Comparison of ENCODE assay signal across 17 cellular contexts in genomic region chr21:31654340-31654739, GRCh38.
"Had no signal": no experiment of that assay in that cellular context is flagged by ENCODE, and none has a peak within 500 bp of the region (broad histone marks: within the 10 kb centered on the region; RNA-seq: fewer than 3 reads in every experiment).

No MANE protein-coding gene starts in this region.

- H3K36me3 Mint-ChIP-seq: stimulated activated naive B cell treated with anti-CD40 and anti-IgM and Interleukin-4, amounts not matched to agents 10 μg/mL and 1 μg/mL and 100 μg/mL, for 72 hours had no signal

- H3K36me3 ChIP-seq: esophagus muscularis mucosa, heart right ventricle, spleen, thyroid gland had no signal

- H3K27ac Mint-ChIP-seq: activated T-helper 2 cell treated with anti-CD3 and anti-CD28 coated beads, Interferon-gamma antibody, Interleukin-2, Interleukin-4, amounts not matched to agents 10 μg/mL and 5 μg/mL and 100 μg/mL, durations not matched to agents 14 hours and 24 hours and 36 hours had no signal

- H3K27ac ChIP-seq: esophagus muscularis mucosa, heart right ventricle, thyroid gland, VCaP had no signal

- DNase-seq: activated CD4-positive, alpha-beta T cell treated with anti-CD3 and anti-CD28 coated beads for 1 hour; activated T-cell treated with anti-CD3 and anti-CD28 coated beads for 4 hours; cerebellar nuclear complex; cortex of kidney; heart right ventricle; kidney glomerular epithelial cell; left ventricle myocardium superior; posterior cingulate gyrus; retina; spleen; stimulated activated CD4-positive, alpha-beta T cell treated with anti-CD3 and anti-CD28 coated beads, Interleukin-4, amount 100 ng/mL, for 4 hours; stimulated activated naive B cell treated with anti-CD40 and anti-IgM and Interleukin-4, amounts not matched to agents 10 μg/mL and 1 μg/mL and 100 μg/mL, for 72 hours; thyroid gland had no signal

- H3K9me3 Mint-ChIP-seq: T-helper 1 cell treated with Interleukin-12 subunit alpha and Interleukin-12 subunit beta and Interleukin-4 antibody, amounts not matched to agents 30 μg/mL and 1 μg/mL, for 36 hours had no signal

- H3K27me3 ChIP-seq: esophagus muscularis mucosa, heart right ventricle, spleen, thyroid gland had no signal

- H3K9me3 ChIP-seq: esophagus muscularis mucosa, thyroid gland had no signal

- H3K4me3 ChIP-seq: esophagus muscularis mucosa, heart right ventricle, thyroid gland had no signal

- ATAC-seq: heart right ventricle; left ventricle myocardium superior; stimulated activated naive B cell treated with anti-CD40 and anti-IgM and Interleukin-4, amounts not matched to agents 10 μg/mL and 1 μg/mL and 100 μg/mL, for 72 hours had no signal
